In genomic region chr9:129557192-129558036, GRCh38 we compare ENCODE assay signal across 1 cellular context.
TF ChIP-seq lines count a peak whose summit lies in the region.

No MANE protein-coding gene starts in this region.

TF ChIP-seq in HepG2, 621 proteins besides CTCF, POLR2A, EP300 and RAD21 (continued from another document and continues in another):
- TF ChIP-seq MXD4 (CRISPR knock-in tag; IDR thresholded peaks at IDR 0.05) (peak; percentile 64), ZBTB26 (CRISPR knock-in tag; IDR thresholded peaks at IDR 0.05; ENCODE audit: borderline replicate concordance) (peak; percentile 84), SPEN (CRISPR knock-in tag; IDR thresholded peaks at IDR 0.05; ENCODE audit: low read depth) (peak; percentile 93), ZFAT (CRISPR knock-in tag; conservative IDR thresholded peaks at IDR 0.05) (0 out of 2 replicates have a peak, but pooled peaks have one; percentile 24), SOX6 (IDR thresholded peaks at IDR 0.05) (no peak), SOX6 (CRISPR knock-in tag; IDR thresholded peaks at IDR 0.05) (peak; percentile 100), GATAD1 (CRISPR knock-in tag; IDR thresholded peaks at IDR 0.05) (peak; percentile 65; the same call in 1 of the 2 replicates), RFXAP (CRISPR knock-in tag; IDR thresholded peaks at IDR 0.05; ENCODE audit: borderline replicate concordance) (peak; percentile 69; the same call in 1 of the 2 replicates), EED (CRISPR knock-in tag; IDR thresholded peaks at IDR 0.05) (0 out of 2 replicates have a peak, but pooled peaks have one; percentile 17), ZSCAN25 (CRISPR knock-in tag; IDR thresholded peaks at IDR 0.05) (peak; percentile 94), KDM2A (CRISPR knock-in tag; IDR thresholded peaks at IDR 0.05; ENCODE audit: borderline replicate concordance, low read depth) (peak; percentile 92), TARDBP (CRISPR knock-in tag; IDR thresholded peaks at IDR 0.05) (peak; percentile 99), ZNF17 (CRISPR knock-in tag; IDR thresholded peaks at IDR 0.05) (no peak), SRF (IDR thresholded peaks at IDR 0.05; ENCODE audit: low read depth, low read length) (no peak), SRSF1 (optimal IDR thresholded peaks at IDR 0.05; ENCODE audit: low read depth, low read length) (peak; percentile 99), YEATS2 (CRISPR knock-in tag; IDR thresholded peaks at IDR 0.05; ENCODE audit: borderline replicate concordance) (peak; percentile 45; the same call in 1 of the 2 replicates), HNRNPH1 (optimal IDR thresholded peaks at IDR 0.05; ENCODE audit: low read depth, low read length) (peak; percentile 24), STAG1 (CRISPR knock-in tag; IDR thresholded peaks at IDR 0.05) (peak; percentile 41), HOMEZ (CRISPR knock-in tag; IDR thresholded peaks at IDR 0.05; ENCODE audit: low read depth) (peak; percentile 88), ZFP62 (CRISPR knock-in tag; IDR thresholded peaks at IDR 0.05) (no peak), ZBTB20 (CRISPR knock-in tag; IDR thresholded peaks at IDR 0.05; ENCODE audit: borderline replicate concordance, low read depth) (peak; percentile 69; the same call in 1 of the 2 replicates), ZNF33B (CRISPR knock-in tag; IDR thresholded peaks at IDR 0.05) (0 out of 2 replicates have a peak, but pooled peaks have one; percentile 17), NKX3-1 (CRISPR knock-in tag; IDR thresholded peaks at IDR 0.05) (peak; percentile 64; the same call in 1 of the 2 replicates), ELF1 (CRISPR knock-in tag; IDR thresholded peaks at IDR 0.05) (peak; percentile 84), PREB (CRISPR knock-in tag; IDR thresholded peaks at IDR 0.05) (no peak), ZC3H4 (CRISPR knock-in tag; IDR thresholded peaks at IDR 0.05; ENCODE audit: borderline replicate concordance) (no peak; the same call in 1 of the 2 replicates), SP4 (CRISPR knock-in tag; IDR thresholded peaks at IDR 0.05) (peak; percentile 80), TGIF2 (CRISPR knock-in tag; IDR thresholded peaks at IDR 0.05) (peak; percentile 36; the same call in 1 of the 2 replicates), ATAD3A (CRISPR knock-in tag; IDR thresholded peaks at IDR 0.05) (no peak), RELA (CRISPR knock-in tag; IDR thresholded peaks at IDR 0.05) (peak; percentile 90), U2AF2 (IDR thresholded peaks at IDR 0.05; ENCODE audit: low read depth, low read length) (0 out of 2 replicates have a peak, but pooled peaks have one; percentile 40), KDM1A (CRISPR knock-in tag; IDR thresholded peaks at IDR 0.05) (peak; percentile 70), NR2F1 (CRISPR knock-in tag; IDR thresholded peaks at IDR 0.05) (peak; percentile 82 to 94), ZNF816 (CRISPR knock-in tag; IDR thresholded peaks at IDR 0.05; ENCODE audit: borderline replicate concordance) (peak; percentile 92; the same call in 1 of the 2 replicates), ARID5B (CRISPR knock-in tag; IDR thresholded peaks at IDR 0.05) (peak; percentile 97), NR0B2 (CRISPR knock-in tag; IDR thresholded peaks at IDR 0.05) (peak; percentile 44; the same call in 1 of the 2 replicates), BRCA1 (CRISPR knock-in tag; IDR thresholded peaks at IDR 0.05) (no peak), POLR2G (IDR thresholded peaks at IDR 0.05; ENCODE audit: low read depth, low read length) (peak; percentile 90), RCOR2 (CRISPR knock-in tag; IDR thresholded peaks at IDR 0.05) (peak; percentile 89), ZNF362 (CRISPR knock-in tag; IDR thresholded peaks at IDR 0.05; ENCODE audit: borderline replicate concordance) (peak; percentile 38; the same call in 1 of the 2 replicates), JUND (CRISPR knock-in tag; IDR thresholded peaks at IDR 0.05) (peak; percentile 77), AKNA (CRISPR knock-in tag; IDR thresholded peaks at IDR 0.05; ENCODE audit: borderline replicate concordance) (no peak), ZNF468 (CRISPR knock-in tag; IDR thresholded peaks at IDR 0.05) (no peak), TCF7 (IDR thresholded peaks at IDR 0.05; ENCODE audit: low read depth) (peak; percentile 98), HNF1A (IDR thresholded peaks at IDR 0.05; ENCODE audit: low read depth) (peak; percentile 92), HNF1A (CRISPR knock-in tag; IDR thresholded peaks at IDR 0.05; ENCODE audit: borderline replicate concordance) (peak; percentile 99), NR2F6 (IDR thresholded peaks at IDR 0.05) (peak; percentile 95), NR2F6 (CRISPR knock-in tag; IDR thresholded peaks at IDR 0.05) (peak; percentile 98), POGZ (CRISPR knock-in tag; IDR thresholded peaks at IDR 0.05) (peak; percentile 84)
